In the genomic region with DNA sequence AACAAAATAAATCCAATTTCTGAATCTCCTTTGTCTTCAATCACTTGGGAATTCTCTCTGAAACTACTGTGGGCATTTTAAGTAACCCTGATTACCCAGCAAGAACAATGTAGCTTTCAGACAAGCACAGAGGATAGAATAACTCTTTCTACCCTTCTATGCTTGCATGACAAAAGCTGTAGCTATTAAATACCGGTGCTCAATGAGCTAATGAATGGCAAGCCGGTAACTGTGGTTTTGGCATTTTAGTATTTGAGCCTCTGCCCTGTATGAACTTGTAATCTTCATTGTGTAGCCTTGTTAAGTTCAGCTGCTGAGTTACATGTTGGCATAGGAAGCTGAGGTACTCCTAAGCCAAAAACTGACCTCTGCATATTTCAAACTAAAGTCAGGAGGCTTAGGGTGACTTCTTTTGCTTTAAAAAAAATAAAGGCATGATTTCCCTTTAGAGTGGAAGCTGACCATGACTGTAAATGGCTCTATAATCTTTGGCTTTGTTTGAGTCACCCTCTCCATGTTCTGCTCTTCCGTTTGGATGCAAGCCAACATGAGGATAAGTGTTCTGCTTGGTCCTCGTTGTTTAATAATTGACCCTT, we compare ENCODE assay signal across 8 cellular contexts.
DNase-seq lines count a peak whose midpoint lies in the region; ATAC-seq, FAIRE-seq and TF ChIP-seq lines count a peak whose summit lies in the region.

No MANE protein-coding gene starts in this region.

- CTCF ChIA-PET in A549 (lab: Yijun Ruan, JAX), result interaction anchor here (0.6 to 2.5 kb wide), 9 partner anchors 10 to 63 kb away, joined by 3 to 10 read pairs (median 3); no protein-coding TSS in a partner anchor

- peak overlapping the region; percentile 91 to 92 for H3K27ac ChIP-seq in A549

- 6% methylated on average over 4 of the region's 4 CpGs for WGBS in A549 (ENCODE audit: missing lambda C conversion rate)

- POLR2A ChIA-PET in A549 (lab: Yijun Ruan, JAX), result interaction anchor here (1.1 to 1.8 kb wide), 9 partner anchors 13 to 171 kb away, joined by 3 to 7 read pairs (median 5); partner anchors contain the start of gene HIF1A

- peak overlapping the region; percentile 74 for H3K4me2 ChIP-seq in A549

- TF ChIP-seq RAD21 in A549 (conservative IDR thresholded peaks at IDR 0.05 in 1 of 2, IDR thresholded peaks at IDR 0.05 in 1 of 2), result no peak

- no peaks in the 10 kb centered on the region for H3K36me3 ChIP-seq in adipocyte (ENCODE audit: control insufficient read depth, insufficient read depth, low read length, severe bottlenecking)

- no peak for TF ChIP-seq EP300 in A549 (IDR thresholded peaks at IDR 0.05)

- FAIRE-seq in A549 (lab: Jason Lieb, UNC), result no peak

- DNase-seq in A549 (ENCODE audit: low read depth in 1 of 2, low spot score in 1 of 2) (peak in 1 of 2 experiments; percentile 77), HT-29 (ENCODE audit: low spot score) (peak; percentile 71), adipocyte (ENCODE audit: low read depth) (peak; percentile 53), left colon (no peak), epidermal melanocyte (ENCODE audit: insufficient read length, low spot score) (no peak)
- no peak for DNase-seq in activated effector memory CD4-positive, alpha-beta T cell treated with anti-CD3 and anti-CD28 coated beads, Interleukin-2, amount 50 U/mL, for 16 hours

- no peak for TF ChIP-seq CTCF in A549 (IDR thresholded peaks at IDR 0.05)

- no peak for TF ChIP-seq POLR2A in A549 (IDR thresholded peaks at IDR 0.05; ENCODE audit: low read length)

- no peak overlapping the region for H3K4me3 ChIP-seq in A549
- H3K4me3 ChIP-seq in adipocyte (ENCODE audit: low read length), result peak overlapping the region; percentile 9

- H3K9ac ChIP-seq in adipocyte (ENCODE audit: low read length), result peak overlapping the region; percentile 27

- ATAC-seq in A549 (peak; percentile 40 to 51; a peak in 3 of 6 replicates), left colon (peak; percentile 70), HG03097 (IDR thresholded peaks at IDR 0.05; ENCODE audit: low FRiP score, unreplicated experiment) (no peak), GM21390 (IDR thresholded peaks at IDR 0.05; ENCODE audit: unreplicated experiment) (no peak)

- intact Hi-C loops in left colon (cut with DNase I, micrococcal nuclease), result no loop called here

- no peaks in the 10 kb centered on the region for H3K27me3 ChIP-seq in adipocyte (replicated peaks; ENCODE audit: control insufficient read depth, insufficient read depth, low read length)

- no peaks in the 10 kb centered on the region for H3K9me3 ChIP-seq in A549
- H3K9me3 ChIP-seq in adipocyte (ENCODE audit: control insufficient read depth, low read length), result no peaks in the 10 kb centered on the region

- H3K4me1 ChIP-seq in A549 (peaks cover 69% of the 10 kb centered on the region), adipocyte (ENCODE audit: control insufficient read depth, insufficient read depth, low read length) (peaks cover 33% of the 10 kb centered on the region)

TF ChIP-seq in A549, 52 proteins besides CTCF, POLR2A, EP300 and RAD21:
- TF ChIP-seq JUNB (IDR thresholded peaks at IDR 0.05) (peak; percentile 26; the same call in 1 of the 2 replicates), MAX (IDR thresholded peaks at IDR 0.05) (peak; percentile 56), FOSL2 (IDR thresholded peaks at IDR 0.05) (0 out of 2 replicates have a peak, but pooled peaks have one; percentile 11), FOSL2 (CRISPR knock-in tag; IDR thresholded peaks at IDR 0.05) (no peak), JUN (IDR thresholded peaks at IDR 0.05) (peak in 1 of 2 experiments; percentile 20; a peak in 1 of 5 replicates)
- TF ChIP-seq, protein P1, sequence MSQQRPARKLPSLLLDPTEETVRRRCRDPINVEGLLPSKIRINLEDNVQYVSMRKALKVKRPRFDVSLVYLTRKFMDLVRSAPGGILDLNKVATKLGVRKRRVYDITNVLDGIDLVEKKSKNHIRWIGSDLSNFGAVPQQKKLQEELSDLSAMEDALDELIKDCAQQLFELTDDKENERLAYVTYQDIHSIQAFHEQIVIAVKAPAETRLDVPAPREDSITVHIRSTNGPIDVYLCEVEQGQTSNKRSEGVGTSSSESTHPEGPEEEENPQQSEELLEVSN (IDR thresholded peaks at IDR 0.05; ENCODE audit: borderline replicate concordance, low read depth), result no peak
TF ChIP-seq in A549: peak in this region for 4.

Comparison
In these comparisons a context has a peak if more than half of its experiments do, and no peak if none do; other contexts are left out.
1. ATAC-seq: peak in A549 (2 of 2) and left colon (single experiment); none in HG03097 (single experiment) and GM21390 (single experiment).
2. DNase-seq: peak in HT-29 (single experiment) and adipocyte (single experiment); none in left colon (0 of 2), activated effector memory CD4-positive, alpha-beta T cell treated with anti-CD3 and anti-CD28 coated beads, Interleukin-2, amount 50 U/mL, for 16 hours (single experiment) and epidermal melanocyte (single experiment).